In genomic region chr16:19524356-19524865, GRCh38 we compare ENCODE assay signal across 8 cellular contexts.
DNase-seq lines count a peak whose midpoint lies in the region; ATAC-seq and TF ChIP-seq lines count a peak whose summit lies in the region.

No MANE protein-coding gene starts in this region.

- in situ Hi-C loops in brain microvascular endothelial cell (cut with HindIII; ENCODE audit: low pct_ligation_motif_present, low sequenced_read_pairs): no loop called here

- H3K27ac ChIP-seq in brain microvascular endothelial cell (no peak overlapping the region), subcutaneous abdominal adipose tissue (ENCODE audit: low read depth, low read length) (peak overlapping the region; percentile 24)

- H3K4me1 ChIP-seq in subcutaneous abdominal adipose tissue (ENCODE audit: control insufficient read depth in 5 of 5, insufficient read depth in 5 of 5, low read length in 5 of 5): peaks cover 0 to 51% (median 39%) of the 10 kb centered on the region in 5 donors

- no peak for TF ChIP-seq POLR2A in NB4 (IDR thresholded peaks at IDR 0.05; ENCODE audit: extremely low read depth, insufficient read length)

- DNase-seq in GM06990 (ENCODE audit: extremely low read depth, insufficient read length): no peak
- peak; percentile 56 for DNase-seq in NB4 (ENCODE audit: low read depth)
- no peak for DNase-seq in brain microvascular endothelial cell
- DNase-seq in kidney glomerular epithelial cell (lab: John Stamatoyannopoulos, UW): peak; percentile 13
- DNase-seq in DMS153 (lab: John Stamatoyannopoulos, UW): no peak

- no peak for TF ChIP-seq CTCF in GM06990 (IDR thresholded peaks at IDR 0.05; ENCODE audit: insufficient read depth, low read length, poor library complexity, severe bottlenecking)
- no peak for TF ChIP-seq CTCF in NB4 (IDR thresholded peaks at IDR 0.05; ENCODE audit: low read depth, low read length)
- TF ChIP-seq CTCF in brain microvascular endothelial cell (IDR thresholded peaks at IDR 0.05; ENCODE audit: low read depth, low read length, missing control alignments): no peak

- H3K4me3 ChIP-seq in GM06990 (replicated peaks; ENCODE audit: low read depth, low read length): peak overlapping the region; percentile 97
- H3K4me3 ChIP-seq in NB4 (ENCODE audit: low read depth, low read length): peak overlapping the region; percentile 95
- peak overlapping the region; percentile 97 for H3K4me3 ChIP-seq in brain microvascular endothelial cell (ENCODE audit: low read depth, low read length)
- H3K4me3 ChIP-seq in subcutaneous abdominal adipose tissue (ENCODE audit: low read depth in 1 of 5, low read length in 5 of 5): peak overlapping the region; percentile 92 to 99 (median 96)

- peak overlapping the region in 4 of 5 donors; percentile 84 to 89 (median 86) for H3K9ac ChIP-seq in subcutaneous abdominal adipose tissue (ENCODE audit: low read length in 5 of 5)

- H3K36me3 ChIP-seq in GM06990 (ENCODE audit: control insufficient read depth, insufficient read depth, low read length) (no peaks in the 10 kb centered on the region; the same call in 1 of the 2 replicates), brain microvascular endothelial cell (replicated peaks) (peaks cover 2% of the 10 kb centered on the region), subcutaneous abdominal adipose tissue (ENCODE audit: control insufficient read depth in 5 of 5, insufficient read depth in 5 of 5, low read length in 5 of 5) (peaks cover 3 to 14% (median 9%) of the 10 kb centered on the region in 5 donors)

- ATAC-seq in activated CD4-positive, CD25-positive, alpha-beta regulatory T cell treated with anti-CD3 and anti-CD28 coated beads, Interleukin-2, amount 50 U/mL, for 24 hours: no peak
- ATAC-seq in HG02588 (IDR thresholded peaks at IDR 0.05; ENCODE audit: unreplicated experiment): no peak

- H3K27me3 ChIP-seq in GM06990 (replicated peaks; ENCODE audit: control insufficient read depth, insufficient read depth, low read length) (no peaks in the 10 kb centered on the region), brain microvascular endothelial cell (replicated peaks) (no peaks in the 10 kb centered on the region), subcutaneous abdominal adipose tissue (ENCODE audit: control insufficient read depth in 5 of 5, insufficient read depth in 4 of 5, low read length in 5 of 5) (no peaks in the 10 kb centered on the region)

- no peaks in the 10 kb centered on the region for H3K9me3 ChIP-seq in subcutaneous abdominal adipose tissue (ENCODE audit: control insufficient read depth in 5 of 5, low read length in 5 of 5)

Comparison
In these comparisons a context has a peak if more than half of its experiments do, and no peak if none do; other contexts are left out.
1. DNase-seq: peak in NB4 (single experiment) and kidney glomerular epithelial cell (single experiment); none in GM06990 (single experiment), brain microvascular endothelial cell (single experiment) and DMS153 (single experiment).
2. Peak in every context shown above with its lines, with median percentiles within 50 percentile points of each other: H3K4me3 ChIP-seq.